ENCODE assay signal across 36 cellular contexts in the genomic region with DNA sequence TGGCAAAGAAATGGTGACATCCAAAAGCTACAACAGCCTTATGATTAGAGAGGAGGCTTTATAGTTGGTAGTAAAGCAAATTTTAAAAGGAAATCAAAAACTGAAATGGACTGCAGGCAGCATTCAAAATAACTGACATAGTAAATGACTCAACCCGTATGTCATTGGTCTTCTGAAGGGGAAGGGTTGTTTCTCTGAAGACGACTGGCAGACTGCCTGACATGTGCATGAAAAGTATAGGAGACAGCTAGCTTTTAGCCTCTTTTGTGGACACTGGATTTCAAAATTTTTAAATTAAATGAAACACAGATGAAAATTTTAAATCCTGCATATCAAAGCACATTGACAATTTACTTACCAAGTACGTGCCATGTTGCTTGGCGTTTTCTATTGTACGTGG. TPM values are rescaled to one million over a fixed set of nuclear protein-coding genes. Genes with fewer than 3 reads are reported as not detected.
A peak's percentile ranks its signal among the peaks of the same experiment; 100 is the strongest.
DNase-seq lines count a peak whose midpoint lies in the region; ATAC-seq and TF ChIP-seq lines count a peak whose summit lies in the region.
"Had no signal": no experiment of that assay in that cellular context is flagged by ENCODE, and none has a peak within 500 bp of the region (broad histone marks: within the 10 kb centered on the region; RNA-seq: fewer than 3 reads in every experiment).

No MANE protein-coding gene starts in this region.

- H3K9me3 ChIP-seq in upper lobe of right lung = no peaks in the 10 kb centered on the region
- H3K9me3 ChIP-seq: BLaER1, Peyer's patch, sigmoid colon, tibial nerve had no signal

- no peaks in the 10 kb centered on the region for H3K9me3 Mint-ChIP-seq in stimulated activated naive B cell treated with anti-CD40 and anti-IgM and Interleukin-4, amounts not matched to agents 10 μg/mL and 1 μg/mL and 100 μg/mL, for 72 hours
- H3K9me3 Mint-ChIP-seq: activated T-helper 2 cell treated with anti-CD3 and anti-CD28 coated beads, Interferon-gamma antibody, Interleukin-2, Interleukin-4, amounts not matched to agents 10 μg/mL and 5 μg/mL and 100 μg/mL, durations not matched to agents 14 hours and 24 hours and 36 hours; HFFc6; natural killer cell treated with Interleukin-12 subunit alpha and Interleukin-12 subunit beta and Interleukin-15 and Interleukin-18, amount 100 ng/mL, for 72 hours had no signal

- no peaks in the 10 kb centered on the region for H3K27me3 ChIP-seq in upper lobe of right lung
- H3K27me3 ChIP-seq: BLaER1, Peyer's patch, sigmoid colon, tibial nerve had no signal

- intact Hi-C loops in upper lobe of right lung (cut with DNase I) = no loop called here

- no peak overlapping the region for H3K4me3 Mint-ChIP-seq in stimulated activated naive B cell treated with anti-CD40 and anti-IgM and Interleukin-4, amounts not matched to agents 10 μg/mL and 1 μg/mL and 100 μg/mL, for 72 hours
- H3K4me3 Mint-ChIP-seq: activated CD4-positive, alpha-beta T cell treated with anti-CD3 and anti-CD28 coated beads for 36 hours; activated CD8-positive, alpha-beta T cell treated with anti-CD3 and anti-CD28 coated beads, Interleukin-2, amount 10 ng/mL, durations not matched to agents 7 days and 5 days; activated naive CD8-positive, alpha-beta T cell; HFFc6; natural killer cell treated with Interleukin-12 subunit alpha and Interleukin-12 subunit beta and Interleukin-15 and Interleukin-18, amount 100 ng/mL, for 72 hours had no signal

- no peak for TF ChIP-seq CTCF in upper lobe of right lung (IDR thresholded peaks at IDR 0.05)

- peaks cover 3 to 5% of the 10 kb centered on the region in 2 donors for H3K4me1 Mint-ChIP-seq in stimulated activated naive B cell treated with anti-CD40 and anti-IgM and Interleukin-4, amounts not matched to agents 10 μg/mL and 1 μg/mL and 100 μg/mL, for 72 hours

- peaks cover 8 to 26% of the 10 kb centered on the region in 2 donors for H3K36me3 Mint-ChIP-seq in stimulated activated naive B cell treated with anti-CD40 and anti-IgM and Interleukin-4, amounts not matched to agents 10 μg/mL and 1 μg/mL and 100 μg/mL, for 72 hours
- H3K36me3 Mint-ChIP-seq: natural killer cell treated with Interleukin-12 subunit alpha and Interleukin-12 subunit beta and Interleukin-15 and Interleukin-18, amount 100 ng/mL, for 72 hours had no signal

- in situ Hi-C loops in KBM-7 (cut with MboI; ENCODE audit: low pct_unique_long_range_greater_than_20kb, low sequenced_read_pairs) = no loop called here

- H3K27ac Mint-ChIP-seq in stimulated activated naive B cell treated with anti-CD40 and anti-IgM and Interleukin-4, amounts not matched to agents 10 μg/mL and 1 μg/mL and 100 μg/mL, for 72 hours = no peak overlapping the region
- H3K27ac Mint-ChIP-seq: activated CD4-positive, alpha-beta T cell treated with anti-CD3 and anti-CD28 coated beads for 36 hours; activated CD8-positive, alpha-beta T cell treated with anti-CD3 and anti-CD28 coated beads, Interleukin-2, amount 10 ng/mL, durations not matched to agents 7 days and 5 days; activated naive CD8-positive, alpha-beta T cell; activated T-helper 2 cell treated with anti-CD3 and anti-CD28 coated beads, Interferon-gamma antibody, Interleukin-2, Interleukin-4, amounts not matched to agents 10 μg/mL and 5 μg/mL and 100 μg/mL, durations not matched to agents 14 hours and 24 hours and 36 hours; HFFc6; natural killer cell treated with Interleukin-12 subunit alpha and Interleukin-12 subunit beta and Interleukin-15 and Interleukin-18, amount 100 ng/mL, for 72 hours had no signal

- no peak overlapping the region for H3K4me3 ChIP-seq in upper lobe of right lung
- H3K4me3 ChIP-seq: BLaER1, Peyer's patch, sigmoid colon, tibial nerve had no signal

- H3K36me3 ChIP-seq in upper lobe of right lung = no peaks in the 10 kb centered on the region
- H3K36me3 ChIP-seq: Peyer's patch, sigmoid colon had no signal

- H3K4me1 ChIP-seq in upper lobe of right lung = no peaks in the 10 kb centered on the region
- H3K4me1 ChIP-seq: Peyer's patch, tibial nerve had no signal

- ATAC-seq in SK-N-SH treated with all-trans-retinoic acid at 6 μM for 48 hours (peak; percentile 62), upper lobe of right lung (no peak)
- no peak for ATAC-seq in stimulated activated naive B cell treated with anti-CD40 and anti-IgM and Interleukin-4, amounts not matched to agents 10 μg/mL and 1 μg/mL and 100 μg/mL, for 72 hours (replicated peaks)
- ATAC-seq: activated CD4-positive, alpha-beta T cell treated with anti-CD3 and anti-CD28 coated beads for 36 hours; activated CD8-positive, alpha-beta T cell treated with anti-CD3 and anti-CD28 coated beads, Interleukin-2, amount 10 ng/mL, durations not matched to agents 7 days and 5 days; left colon; natural killer cell treated with Interleukin-12 subunit alpha and Interleukin-12 subunit beta and Interleukin-15 and Interleukin-18, amount 100 ng/mL, for 72 hours had no signal

- DNase-seq in AG08395 (ENCODE audit: low spot score) = peak; percentile 63
- DNase-seq in HCEC 1CT = peak; percentile 42
- peak; percentile 81 for DNase-seq in fibroblast of peridontal ligament (ENCODE audit: extremely low read depth)
- DNase-seq in upper lobe of right lung = no peak
- DNase-seq in KBM-7 = no peak
- no peak for DNase-seq in stimulated activated naive B cell treated with anti-CD40 and anti-IgM and Interleukin-4, amounts not matched to agents 10 μg/mL and 1 μg/mL and 100 μg/mL, for 72 hours
- DNase-seq in NCI-H446 treated with DMSO at 0.1 percent for 48 hours (lab: John Stamatoyannopoulos, UW) = no peak
- DNase-seq: activated CD4-positive, alpha-beta T cell treated with anti-CD3 and anti-CD28 coated beads for 36 hours; activated CD8-positive, alpha-beta T cell treated with anti-CD3 and anti-CD28 coated beads, Interleukin-2, amount 10 ng/mL, durations not matched to agents 7 days and 5 days; anterior cingulate cortex; cortex of kidney; effector memory CD4-positive, alpha-beta T cell; erythroblast; GF-D8; HFFc6; hippocampal formation; left colon; MM.1S; NCI-H1436 treated with DMSO at 0.1 percent for 48 hours; NCI-H2107; NCI-H345; occipital lobe; Peyer's patch; SIG-M5; sigmoid colon; stimulated activated CD4-positive, alpha-beta T cell treated with anti-CD3 and anti-CD28 coated beads, Interleukin-4, amount 100 ng/mL, for 4 hours; T1000 had no signal

- no peak overlapping the region for H3K27ac ChIP-seq in upper lobe of right lung
- H3K27ac ChIP-seq: BLaER1, Peyer's patch, sigmoid colon, tibial nerve, VCaP had no signal

- no peaks in the 10 kb centered on the region for H3K27me3 Mint-ChIP-seq in stimulated activated naive B cell treated with anti-CD40 and anti-IgM and Interleukin-4, amounts not matched to agents 10 μg/mL and 1 μg/mL and 100 μg/mL, for 72 hours
- H3K27me3 Mint-ChIP-seq: activated CD4-positive, alpha-beta T cell treated with anti-CD3 and anti-CD28 coated beads for 36 hours; activated naive CD8-positive, alpha-beta T cell; natural killer cell treated with Interleukin-12 subunit alpha and Interleukin-12 subunit beta and Interleukin-15 and Interleukin-18, amount 100 ng/mL, for 72 hours had no signal

TF ChIP-seq in SK-N-SH treated with all-trans-retinoic acid at 6 μM for 48 hours, 23 proteins besides CTCF, POLR2A, EP300 and RAD21:
- no peak for TF ChIP-seq RARB (CRISPR knock-in tag; IDR thresholded peaks at IDR 0.05)
- TF ChIP-seq BACH2 (CRISPR knock-in tag; IDR thresholded peaks at IDR 0.05; ENCODE audit: borderline replicate concordance) = no peak
- TF ChIP-seq ZC3H10 (CRISPR knock-in tag; IDR thresholded peaks at IDR 0.05) = no peak
- no peak for TF ChIP-seq PPARA (CRISPR knock-in tag; IDR thresholded peaks at IDR 0.05; ENCODE audit: borderline replicate concordance)
- TF ChIP-seq, protein P1, sequence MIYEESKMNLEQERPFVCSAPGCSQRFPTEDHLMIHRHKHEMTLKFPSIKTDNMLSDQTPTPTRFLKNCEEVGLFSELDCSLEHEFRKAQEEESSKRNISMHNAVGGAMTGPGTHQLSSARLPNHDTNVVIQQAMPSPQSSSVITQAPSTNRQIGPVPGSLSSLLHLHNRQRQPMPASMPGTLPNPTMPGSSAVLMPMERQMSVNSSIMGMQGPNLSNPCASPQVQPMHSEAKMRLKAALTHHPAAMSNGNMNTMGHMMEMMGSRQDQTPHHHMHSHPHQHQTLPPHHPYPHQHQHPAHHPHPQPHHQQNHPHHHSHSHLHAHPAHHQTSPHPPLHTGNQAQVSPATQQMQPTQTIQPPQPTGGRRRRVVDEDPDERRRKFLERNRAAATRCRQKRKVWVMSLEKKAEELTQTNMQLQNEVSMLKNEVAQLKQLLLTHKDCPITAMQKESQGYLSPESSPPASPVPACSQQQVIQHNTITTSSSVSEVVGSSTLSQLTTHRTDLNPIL (CRISPR knock-in tag; IDR thresholded peaks at IDR 0.05; ENCODE audit: low read depth) = no peak
- TF ChIP-seq, protein P2, sequence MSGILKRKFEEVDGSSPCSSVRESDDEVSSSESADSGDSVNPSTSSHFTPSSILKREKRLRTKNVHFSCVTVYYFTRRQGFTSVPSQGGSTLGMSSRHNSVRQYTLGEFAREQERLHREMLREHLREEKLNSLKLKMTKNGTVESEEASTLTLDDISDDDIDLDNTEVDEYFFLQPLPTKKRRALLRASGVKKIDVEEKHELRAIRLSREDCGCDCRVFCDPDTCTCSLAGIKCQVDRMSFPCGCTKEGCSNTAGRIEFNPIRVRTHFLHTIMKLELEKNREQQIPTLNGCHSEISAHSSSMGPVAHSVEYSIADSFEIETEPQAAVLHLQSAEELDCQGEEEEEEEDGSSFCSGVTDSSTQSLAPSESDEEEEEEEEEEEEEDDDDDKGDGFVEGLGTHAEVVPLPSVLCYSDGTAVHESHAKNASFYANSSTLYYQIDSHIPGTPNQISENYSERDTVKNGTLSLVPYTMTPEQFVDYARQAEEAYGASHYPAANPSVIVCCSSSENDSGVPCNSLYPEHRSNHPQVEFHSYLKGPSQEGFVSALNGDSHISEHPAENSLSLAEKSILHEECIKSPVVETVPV (CRISPR knock-in tag; IDR thresholded peaks at IDR 0.05) = no peak

RNA-seq across cellular contexts. Expression of a gene that starts 51.7 kb away (rescaled TPM):
- not detected for total RNA-seq in upper lobe of right lung
- total RNA-seq: activated CD8-positive, alpha-beta T cell treated with anti-CD3 and anti-CD28 coated beads, Interleukin-2, amount 10 ng/mL, durations not matched to agents 7 days and 5 days; HT-29; natural killer cell treated with Interleukin-12 subunit alpha and Interleukin-12 subunit beta and Interleukin-15 and Interleukin-18, amount 100 ng/mL, for 72 hours; pulmonary artery endothelial cell had no signal

Comparison
In these comparisons a context has a peak if more than half of its experiments do, and no peak if none do; other contexts are left out.
1. DNase-seq: peak in AG08395 (single experiment), HCEC 1CT (single experiment) and fibroblast of peridontal ligament (single experiment); none in upper lobe of right lung (single experiment), KBM-7 (single experiment), stimulated activated naive B cell treated with anti-CD40 and anti-IgM and Interleukin-4, amounts not matched to agents 10 μg/mL and 1 μg/mL and 100 μg/mL, for 72 hours (single experiment) and NCI-H446 treated with DMSO at 0.1 percent for 48 hours (single experiment).